Comparison of ENCODE assay signal across 8 cellular contexts in the genomic region with DNA sequence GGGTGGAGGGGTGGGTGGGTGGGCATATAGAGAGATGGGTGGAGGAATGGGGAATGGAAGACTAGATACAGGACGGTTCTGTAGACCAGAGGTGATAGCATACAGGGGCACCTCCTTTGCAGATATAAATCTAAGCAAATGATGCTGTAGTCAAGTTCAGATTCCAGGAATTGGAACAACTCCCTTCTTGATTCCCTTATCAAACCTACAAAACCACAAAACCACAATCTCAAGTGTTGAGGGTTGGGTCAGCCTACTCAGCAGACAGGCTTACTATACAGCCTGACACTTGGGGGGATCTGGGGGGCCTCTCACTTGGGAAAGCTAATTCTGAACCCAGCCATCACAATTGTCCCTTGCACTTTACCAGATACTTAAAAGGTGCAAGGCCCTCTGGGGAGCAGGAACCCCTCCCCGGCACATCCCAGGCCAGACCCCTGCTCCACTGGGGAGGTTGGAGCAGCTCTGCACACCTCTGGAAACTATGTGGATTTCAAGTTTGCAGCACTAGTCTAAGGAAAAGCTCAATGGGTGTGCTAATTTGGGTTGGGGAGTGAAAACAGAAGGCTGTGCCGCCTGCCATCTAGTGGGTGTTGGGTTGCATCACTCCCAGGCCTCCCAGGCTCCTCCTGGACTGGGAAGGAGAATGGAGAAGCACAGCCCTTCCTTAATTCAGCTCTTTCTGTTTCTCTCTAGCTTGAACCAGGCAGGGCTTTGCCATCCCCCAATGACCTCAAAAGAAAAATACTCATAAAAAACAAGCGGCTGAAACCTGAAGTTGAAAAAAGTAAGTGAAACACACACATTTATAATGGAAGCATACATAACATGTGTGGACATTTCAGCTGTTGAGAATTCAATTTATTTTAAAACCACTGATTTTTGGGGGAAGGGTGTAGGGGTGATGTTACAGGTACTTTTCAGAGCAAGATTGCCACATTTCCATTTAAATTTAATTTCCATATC.
DNase-seq lines count a peak whose midpoint lies in the region; ATAC-seq and TF ChIP-seq lines count a peak whose summit lies in the region.

No MANE protein-coding gene starts in this region.

- CTCF ChIA-PET in activated CD8-positive, alpha-beta T cell treated with anti-CD3 and anti-CD28 coated beads for 36 hours (lab: Charles Lee), result interaction anchor here (1.0 to 4.9 kb wide), 2 partner anchors 14 to 36 kb away, joined by 3 to 22 read pairs; no protein-coding TSS in a partner anchor
- CTCF ChIA-PET in activated CD8-positive, alpha-beta T cell treated with anti-CD3 and anti-CD28 coated beads, Interleukin-2, amount 10 ng/mL, durations not matched to agents 7 days and 5 days (lab: Charles Lee), result interaction anchor here (0.8 kb wide), 1 partner anchor 603 kb away, joined by 3 read pairs; no protein-coding TSS in a partner anchor

- H3K4me3 Mint-ChIP-seq in activated CD8-positive, alpha-beta T cell treated with anti-CD3 and anti-CD28 coated beads for 36 hours, result no peak overlapping the region
- no peak overlapping the region for H3K4me3 Mint-ChIP-seq in activated CD8-positive, alpha-beta T cell treated with anti-CD3 and anti-CD28 coated beads, Interleukin-2, amount 10 ng/mL, durations not matched to agents 7 days and 5 days

- DNase-seq in activated CD8-positive, alpha-beta T cell treated with anti-CD3 and anti-CD28 coated beads for 36 hours, result peak; percentile 12
- DNase-seq in activated CD8-positive, alpha-beta T cell treated with anti-CD3 and anti-CD28 coated beads, Interleukin-2, amount 10 ng/mL, durations not matched to agents 7 days and 5 days, result no peak
- DNase-seq in HS-27A (ENCODE audit: low read depth) (peak; percentile 41), NT2/D1 (ENCODE audit: low read depth, low spot score) (peak; percentile 72), colonic mucosa (peak; percentile 54), left lung (peak; percentile 72 to 75), vagina (ENCODE audit: extremely low spot score in 2 of 2) (no peak)
- no peak for DNase-seq in activated T-cell treated with anti-CD3 and anti-CD28 coated beads, Interleukin-2, amount 50 U/mL, for 48 hours

- POLR2A ChIA-PET in activated CD8-positive, alpha-beta T cell treated with anti-CD3 and anti-CD28 coated beads for 36 hours (lab: Charles Lee), result no interaction called here
- POLR2A ChIA-PET in activated CD8-positive, alpha-beta T cell treated with anti-CD3 and anti-CD28 coated beads, Interleukin-2, amount 10 ng/mL, durations not matched to agents 7 days and 5 days (lab: Charles Lee), result no interaction called here

- H3K36me3 Mint-ChIP-seq in activated CD8-positive, alpha-beta T cell treated with anti-CD3 and anti-CD28 coated beads for 36 hours (ENCODE audit: low read depth), result no peaks in the 10 kb centered on the region
- no peaks in the 10 kb centered on the region for H3K36me3 Mint-ChIP-seq in activated CD8-positive, alpha-beta T cell treated with anti-CD3 and anti-CD28 coated beads, Interleukin-2, amount 10 ng/mL, durations not matched to agents 7 days and 5 days (ENCODE audit: low read depth)

- no peak for ATAC-seq in activated CD8-positive, alpha-beta T cell treated with anti-CD3 and anti-CD28 coated beads for 36 hours
- ATAC-seq in activated CD8-positive, alpha-beta T cell treated with anti-CD3 and anti-CD28 coated beads, Interleukin-2, amount 10 ng/mL, durations not matched to agents 7 days and 5 days, result no peak
- ATAC-seq in left lung, result peak; percentile 98

- intact Hi-C loops in activated CD8-positive, alpha-beta T cell treated with anti-CD3 and anti-CD28 coated beads for 36 hours (cut with micrococcal nuclease), result loop anchor here (10.0 kb wide), 1 partner anchor 538 kb away; no protein-coding TSS in a partner anchor
- intact Hi-C loops in colonic mucosa (cut with DNase I) (no loop called here), left lung (cut with DNase I) (no loop called here), vagina (cut with DNase I) (loop anchor here (10.0 kb wide), 1 partner anchor 608 kb away; no protein-coding TSS in a partner anchor)

- H3K9me3 ChIP-seq in NT2/D1 (ENCODE audit: insufficient read depth, low read length) (no peaks in the 10 kb centered on the region), colonic mucosa (no peaks in the 10 kb centered on the region), left lung (no peaks in the 10 kb centered on the region), vagina (no peaks in the 10 kb centered on the region)

- no peak overlapping the region for H3K4me3 ChIP-seq in NT2/D1 (ENCODE audit: insufficient read length, low read depth)
- no peak overlapping the region for H3K4me3 ChIP-seq in colonic mucosa
- H3K4me3 ChIP-seq in left lung, result no peak overlapping the region
- H3K4me3 ChIP-seq in vagina, result no peak overlapping the region

- no peaks in the 10 kb centered on the region for H3K9me3 Mint-ChIP-seq in activated CD8-positive, alpha-beta T cell treated with anti-CD3 and anti-CD28 coated beads for 36 hours
- no peaks in the 10 kb centered on the region for H3K9me3 Mint-ChIP-seq in activated CD8-positive, alpha-beta T cell treated with anti-CD3 and anti-CD28 coated beads, Interleukin-2, amount 10 ng/mL, durations not matched to agents 7 days and 5 days (ENCODE audit: insufficient read depth)

- TF ChIP-seq POLR2A in vagina (IDR thresholded peaks at IDR 0.05), result no peak

- H3K4me1 Mint-ChIP-seq in activated CD8-positive, alpha-beta T cell treated with anti-CD3 and anti-CD28 coated beads for 36 hours (ENCODE audit: low read depth), result no peaks in the 10 kb centered on the region
- no peaks in the 10 kb centered on the region for H3K4me1 Mint-ChIP-seq in activated CD8-positive, alpha-beta T cell treated with anti-CD3 and anti-CD28 coated beads, Interleukin-2, amount 10 ng/mL, durations not matched to agents 7 days and 5 days (ENCODE audit: low read depth)

- no peak overlapping the region for H3K9ac ChIP-seq in NT2/D1 (ENCODE audit: insufficient read length, low read depth)
- no peak overlapping the region for H3K9ac ChIP-seq in colonic mucosa (ENCODE audit: low read depth in 2 of 2, low read length in 2 of 2)

- H3K27ac Mint-ChIP-seq in activated CD8-positive, alpha-beta T cell treated with anti-CD3 and anti-CD28 coated beads for 36 hours, result no peak overlapping the region
- no peak overlapping the region for H3K27ac Mint-ChIP-seq in activated CD8-positive, alpha-beta T cell treated with anti-CD3 and anti-CD28 coated beads, Interleukin-2, amount 10 ng/mL, durations not matched to agents 7 days and 5 days

- TF ChIP-seq CTCF in activated CD8-positive, alpha-beta T cell treated with anti-CD3 and anti-CD28 coated beads for 36 hours (IDR thresholded peaks at IDR 0.05), result peak; percentile 7
- peak; percentile 65 for TF ChIP-seq CTCF in colonic mucosa (IDR thresholded peaks at IDR 0.05)
- peak; percentile 70 to 75 for TF ChIP-seq CTCF in left lung (IDR thresholded peaks at IDR 0.05)
- TF ChIP-seq CTCF in vagina (IDR thresholded peaks at IDR 0.05), result peak in 2 of 3 experiments; percentile 64 to 68

- no peak overlapping the region for H3K27ac ChIP-seq in colonic mucosa
- H3K27ac ChIP-seq in left lung, result no peak overlapping the region
- no peak overlapping the region for H3K27ac ChIP-seq in vagina

- H3K36me3 ChIP-seq in NT2/D1 (ENCODE audit: insufficient read depth, insufficient read length, low read length) (peaks cover 7% of the 10 kb centered on the region), colonic mucosa (no peaks in the 10 kb centered on the region), left lung (no peaks in the 10 kb centered on the region), vagina (no peaks in the 10 kb centered on the region)

- H3K27me3 Mint-ChIP-seq in activated CD8-positive, alpha-beta T cell treated with anti-CD3 and anti-CD28 coated beads for 36 hours, result no peaks in the 10 kb centered on the region
- H3K27me3 Mint-ChIP-seq in activated CD8-positive, alpha-beta T cell treated with anti-CD3 and anti-CD28 coated beads, Interleukin-2, amount 10 ng/mL, durations not matched to agents 7 days and 5 days (ENCODE audit: low read depth), result no peaks in the 10 kb centered on the region

- H3K27me3 ChIP-seq in NT2/D1 (ENCODE audit: insufficient read depth, insufficient read length) (no peaks in the 10 kb centered on the region), colonic mucosa (no peaks in the 10 kb centered on the region), left lung (no peaks in the 10 kb centered on the region), vagina (no peaks in the 10 kb centered on the region)

- no peaks in the 10 kb centered on the region for H3K4me1 ChIP-seq in NT2/D1 (ENCODE audit: insufficient read depth, insufficient read length)
- H3K4me1 ChIP-seq in colonic mucosa, result no peaks in the 10 kb centered on the region
- peaks cover 0 to 7% of the 10 kb centered on the region in 2 donors for H3K4me1 ChIP-seq in left lung
- H3K4me1 ChIP-seq in vagina, result no peaks in the 10 kb centered on the region

Comparison
In these comparisons a context has a peak if more than half of its experiments do, and no peak if none do; other contexts are left out.
1. DNase-seq: peak in activated CD8-positive, alpha-beta T cell treated with anti-CD3 and anti-CD28 coated beads for 36 hours (single experiment), HS-27A (single experiment), NT2/D1 (single experiment), colonic mucosa (single experiment) and left lung (2 of 2); none in activated CD8-positive, alpha-beta T cell treated with anti-CD3 and anti-CD28 coated beads, Interleukin-2, amount 10 ng/mL, durations not matched to agents 7 days and 5 days (single experiment), vagina (0 of 2) and activated T-cell treated with anti-CD3 and anti-CD28 coated beads, Interleukin-2, amount 50 U/mL, for 48 hours (0 of 2).
2. CTCF ChIP-seq: peak in every context shown above with its lines; median percentile 72 in left lung; 66 in vagina; 65 in colonic mucosa; 7 in activated CD8-positive, alpha-beta T cell treated with anti-CD3 and anti-CD28 coated beads for 36 hours.
3. intact Hi-C loops: an anchor here in activated CD8-positive, alpha-beta T cell treated with anti-CD3 and anti-CD28 coated beads for 36 hours (10.0 kb wide) and vagina (10.0 kb wide); none called in colonic mucosa and left lung.